In the genomic region with DNA sequence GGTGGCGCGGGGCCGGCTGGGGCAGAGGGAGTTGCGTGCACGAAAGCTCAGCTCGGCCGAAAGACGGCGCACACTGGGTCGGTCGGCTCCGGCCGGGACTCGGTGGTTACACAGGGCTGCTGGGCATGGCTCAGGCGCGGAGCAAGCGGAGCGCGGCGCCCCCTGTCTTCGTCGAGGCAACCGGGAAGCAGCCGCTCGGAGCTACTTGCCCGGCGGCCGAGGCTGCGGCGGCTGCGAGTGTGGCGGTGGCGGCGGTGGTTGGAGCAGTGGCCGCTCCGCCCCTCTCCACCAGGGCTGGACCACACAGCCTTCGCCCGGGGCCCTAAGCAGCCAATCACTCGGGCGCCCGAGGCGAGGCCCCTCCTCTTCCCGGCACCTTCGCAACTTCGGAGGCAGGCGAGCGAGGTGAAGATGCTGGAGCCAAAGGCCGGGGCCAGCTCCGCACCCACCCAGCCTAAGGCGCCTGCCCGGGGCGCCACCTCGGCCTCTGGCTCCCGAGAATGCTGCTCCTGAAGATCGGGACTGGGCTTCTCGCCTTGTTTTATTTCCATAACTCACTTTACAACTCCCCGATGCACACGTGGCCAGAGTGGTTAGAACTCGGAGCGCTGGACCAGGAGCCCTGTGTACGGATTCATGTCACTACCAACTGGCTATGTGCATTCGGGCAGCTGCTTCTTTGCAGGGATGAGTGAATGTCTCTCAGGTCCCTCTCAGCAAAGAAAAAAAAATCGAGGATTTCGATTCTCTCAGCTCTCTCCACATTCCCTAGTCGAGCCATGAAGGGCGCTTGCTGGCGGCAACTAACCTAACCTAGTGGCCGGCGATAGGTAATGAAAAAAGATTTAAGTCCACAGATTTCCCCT, we compare ENCODE assay signal across 1 cellular context.
TF ChIP-seq lines count a peak whose summit lies in the region.

A gene (minus strand): TSS at position 241 of the 866 bp plus-strand sequence. CDS start 241 bp downstream, outside the sequence.

TF ChIP-seq in HepG2, 621 proteins besides CTCF, POLR2A, EP300 and RAD21 (continued from another document):
- TF ChIP-seq, protein P1, sequence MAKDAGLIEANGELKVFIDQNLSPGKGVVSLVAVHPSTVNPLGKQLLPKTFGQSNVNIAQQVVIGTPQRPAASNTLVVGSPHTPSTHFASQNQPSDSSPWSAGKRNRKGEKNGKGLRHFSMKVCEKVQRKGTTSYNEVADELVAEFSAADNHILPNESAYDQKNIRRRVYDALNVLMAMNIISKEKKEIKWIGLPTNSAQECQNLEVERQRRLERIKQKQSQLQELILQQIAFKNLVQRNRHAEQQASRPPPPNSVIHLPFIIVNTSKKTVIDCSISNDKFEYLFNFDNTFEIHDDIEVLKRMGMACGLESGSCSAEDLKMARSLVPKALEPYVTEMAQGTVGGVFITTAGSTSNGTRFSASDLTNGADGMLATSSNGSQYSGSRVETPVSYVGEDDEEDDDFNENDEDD (CRISPR knock-in tag; IDR thresholded peaks at IDR 0.05; ENCODE audit: borderline replicate concordance): peak; percentile 63
- TF ChIP-seq RCOR2 (CRISPR knock-in tag; IDR thresholded peaks at IDR 0.05): no peak
- TF ChIP-seq XRCC5 (optimal IDR thresholded peaks at IDR 0.05; ENCODE audit: low read length): peak; percentile 60
- no peak; the same call in 1 of the 2 replicates for TF ChIP-seq HOXD1 (CRISPR knock-in tag; IDR thresholded peaks at IDR 0.05)
- 0 out of 2 replicates have a peak, but pooled peaks have one; percentile 74 for TF ChIP-seq ZNF264 (CRISPR knock-in tag; IDR thresholded peaks at IDR 0.05)
- TF ChIP-seq ZNF616 (CRISPR knock-in tag; IDR thresholded peaks at IDR 0.05; ENCODE audit: low read depth): peak; percentile 51; the same call in 1 of the 2 replicates
- TF ChIP-seq ZNF256 (CRISPR knock-in tag; conservative IDR thresholded peaks at IDR 0.05): no peak
- TF ChIP-seq ZNF350 (CRISPR knock-in tag; IDR thresholded peaks at IDR 0.05; ENCODE audit: borderline replicate concordance, low read depth): peak; percentile 38; the same call in 1 of the 2 replicates
- TF ChIP-seq TEAD3 (CRISPR knock-in tag; optimal IDR thresholded peaks at IDR 0.05; ENCODE audit: borderline replicate concordance): no peak
- TF ChIP-seq ZNF777 (CRISPR knock-in tag; IDR thresholded peaks at IDR 0.05): peak; percentile 89
- TF ChIP-seq, protein P2, sequence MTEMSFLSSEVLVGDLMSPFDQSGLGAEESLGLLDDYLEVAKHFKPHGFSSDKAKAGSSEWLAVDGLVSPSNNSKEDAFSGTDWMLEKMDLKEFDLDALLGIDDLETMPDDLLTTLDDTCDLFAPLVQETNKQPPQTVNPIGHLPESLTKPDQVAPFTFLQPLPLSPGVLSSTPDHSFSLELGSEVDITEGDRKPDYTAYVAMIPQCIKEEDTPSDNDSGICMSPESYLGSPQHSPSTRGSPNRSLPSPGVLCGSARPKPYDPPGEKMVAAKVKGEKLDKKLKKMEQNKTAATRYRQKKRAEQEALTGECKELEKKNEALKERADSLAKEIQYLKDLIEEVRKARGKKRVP (CRISPR knock-in tag; IDR thresholded peaks at IDR 0.05): peak in 1 of 2 experiments; percentile 39; a peak in 2 of 4 replicates
- TF ChIP-seq REL (CRISPR knock-in tag; conservative IDR thresholded peaks at IDR 0.05): peak; percentile 74; the same call in 1 of the 2 replicates
- peak; percentile 76; the same call in 1 of the 2 replicates for TF ChIP-seq TBX2 (CRISPR knock-in tag; IDR thresholded peaks at IDR 0.05; ENCODE audit: borderline replicate concordance)
- TF ChIP-seq SP4 (CRISPR knock-in tag; IDR thresholded peaks at IDR 0.05): peak; percentile 56; the same call in 1 of the 2 replicates
- TF ChIP-seq, protein P3, sequence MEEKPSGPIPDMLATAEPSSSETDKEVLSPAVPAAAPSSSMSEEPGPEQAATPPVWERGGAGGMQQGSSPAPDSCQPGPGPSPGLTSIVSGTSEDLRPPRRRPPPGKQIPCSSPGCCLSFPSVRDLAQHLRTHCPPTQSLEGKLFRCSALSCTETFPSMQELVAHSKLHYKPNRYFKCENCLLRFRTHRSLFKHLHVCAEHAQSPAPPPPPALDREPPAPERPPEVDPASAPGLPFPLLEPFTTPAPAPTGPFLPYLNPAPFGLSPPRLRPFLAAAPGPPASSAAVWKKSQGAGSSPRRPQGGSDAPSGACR (CRISPR knock-in tag; IDR thresholded peaks at IDR 0.05): peak; percentile 80; the same call in 1 of the 2 replicates
- TF ChIP-seq, protein P4, sequence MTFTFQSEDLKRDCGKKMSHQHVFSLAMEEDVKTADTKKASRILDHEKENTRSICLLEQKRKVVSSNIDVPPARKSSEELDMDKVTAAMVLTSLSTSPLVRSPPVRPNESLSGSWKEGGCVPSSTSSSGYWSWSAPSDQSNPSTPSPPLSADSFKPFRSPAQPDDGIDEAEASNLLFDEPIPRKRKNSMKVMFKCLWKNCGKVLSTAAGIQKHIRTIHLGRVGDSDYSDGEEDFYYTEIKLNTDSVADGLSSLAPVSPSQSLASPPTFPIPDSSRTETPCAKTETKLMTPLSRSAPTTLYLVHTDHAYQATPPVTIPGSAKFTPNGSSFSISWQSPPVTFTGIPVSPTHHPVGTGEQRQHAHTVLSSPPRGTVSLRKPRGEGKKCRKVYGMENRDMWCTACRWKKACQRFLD (CRISPR knock-in tag; IDR thresholded peaks at IDR 0.05; ENCODE audit: borderline replicate concordance): no peak; the same call in 1 of the 2 replicates
- TF ChIP-seq, protein P5, sequence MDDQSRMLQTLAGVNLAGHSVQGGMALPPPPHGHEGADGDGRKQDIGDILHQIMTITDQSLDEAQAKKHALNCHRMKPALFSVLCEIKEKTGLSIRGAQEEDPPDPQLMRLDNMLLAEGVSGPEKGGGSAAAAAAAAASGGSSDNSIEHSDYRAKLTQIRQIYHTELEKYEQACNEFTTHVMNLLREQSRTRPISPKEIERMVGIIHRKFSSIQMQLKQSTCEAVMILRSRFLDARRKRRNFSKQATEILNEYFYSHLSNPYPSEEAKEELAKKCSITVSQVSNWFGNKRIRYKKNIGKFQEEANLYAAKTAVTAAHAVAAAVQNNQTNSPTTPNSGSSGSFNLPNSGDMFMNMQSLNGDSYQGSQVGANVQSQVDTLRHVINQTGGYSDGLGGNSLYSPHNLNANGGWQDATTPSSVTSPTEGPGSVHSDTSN (CRISPR knock-in tag; IDR thresholded peaks at IDR 0.05; ENCODE audit: borderline replicate concordance): 0 out of 2 replicates have a peak, but pooled peaks have one; percentile 60
- TF ChIP-seq, protein P6, sequence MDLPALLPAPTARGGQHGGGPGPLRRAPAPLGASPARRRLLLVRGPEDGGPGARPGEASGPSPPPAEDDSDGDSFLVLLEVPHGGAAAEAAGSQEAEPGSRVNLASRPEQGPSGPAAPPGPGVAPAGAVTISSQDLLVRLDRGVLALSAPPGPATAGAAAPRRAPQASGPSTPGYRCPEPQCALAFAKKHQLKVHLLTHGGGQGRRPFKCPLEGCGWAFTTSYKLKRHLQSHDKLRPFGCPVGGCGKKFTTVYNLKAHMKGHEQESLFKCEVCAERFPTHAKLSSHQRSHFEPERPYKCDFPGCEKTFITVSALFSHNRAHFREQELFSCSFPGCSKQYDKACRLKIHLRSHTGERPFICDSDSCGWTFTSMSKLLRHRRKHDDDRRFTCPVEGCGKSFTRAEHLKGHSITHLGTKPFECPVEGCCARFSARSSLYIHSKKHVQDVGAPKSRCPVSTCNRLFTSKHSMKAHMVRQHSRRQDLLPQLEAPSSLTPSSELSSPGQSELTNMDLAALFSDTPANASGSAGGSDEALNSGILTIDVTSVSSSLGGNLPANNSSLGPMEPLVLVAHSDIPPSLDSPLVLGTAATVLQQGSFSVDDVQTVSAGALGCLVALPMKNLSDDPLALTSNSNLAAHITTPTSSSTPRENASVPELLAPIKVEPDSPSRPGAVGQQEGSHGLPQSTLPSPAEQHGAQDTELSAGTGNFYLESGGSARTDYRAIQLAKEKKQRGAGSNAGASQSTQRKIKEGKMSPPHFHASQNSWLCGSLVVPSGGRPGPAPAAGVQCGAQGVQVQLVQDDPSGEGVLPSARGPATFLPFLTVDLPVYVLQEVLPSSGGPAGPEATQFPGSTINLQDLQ (CRISPR knock-in tag; IDR thresholded peaks at IDR 0.05): 0 out of 2 replicates have a peak, but pooled peaks have one; percentile 28
